Comparison of ENCODE assay signal across 1 cellular context in the genomic region with DNA sequence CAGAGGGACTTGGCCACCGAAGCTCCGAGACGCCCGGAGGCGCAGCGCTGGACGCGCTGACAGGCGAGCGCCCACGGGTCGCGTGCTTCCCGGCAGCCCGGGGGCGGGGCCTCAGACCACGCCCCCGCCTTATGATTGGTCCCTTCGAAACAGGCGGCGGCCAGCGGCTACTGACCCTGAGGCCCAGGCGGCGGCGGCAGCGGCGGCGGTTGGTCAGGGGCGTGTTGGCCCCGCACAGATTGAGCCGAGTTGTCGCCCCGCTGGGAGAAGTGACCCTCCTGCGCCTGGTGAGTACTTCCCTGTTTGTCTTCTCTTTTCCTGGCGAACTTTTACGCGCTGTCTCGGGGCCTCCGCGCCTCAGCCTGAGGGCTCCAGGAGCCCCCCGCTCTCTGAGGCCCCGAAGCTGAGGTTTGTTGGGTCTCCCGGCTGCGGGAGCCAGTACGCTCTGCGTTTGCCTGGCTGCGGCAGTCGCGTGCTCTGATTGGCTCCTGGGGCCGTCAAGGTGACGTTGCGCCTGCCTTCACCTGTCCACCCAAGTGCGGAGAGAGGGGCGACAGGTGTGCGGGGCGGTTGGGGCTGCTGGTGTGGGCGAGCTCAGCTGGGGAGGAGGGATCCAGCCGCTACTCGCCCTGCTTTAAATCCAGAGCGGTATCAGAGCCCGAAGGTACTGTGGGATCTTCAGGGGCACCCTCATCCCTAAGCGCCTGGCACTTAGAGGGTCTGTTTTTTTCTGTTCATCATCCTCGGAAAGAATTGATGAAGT.
TF ChIP-seq lines count a peak whose summit lies in the region.

GAS2L3 (plus strand) TSS at position 186 of the 763 bp plus-strand sequence. CDS start 21,221 bp downstream, outside the sequence.

TF ChIP-seq in IMR-90, 13 proteins besides CTCF, POLR2A, EP300 and RAD21 (continued from another document):
- TF ChIP-seq MAFK (IDR thresholded peaks at IDR 0.05; ENCODE audit: low read depth, low read length) (no peak), RCOR1 (IDR thresholded peaks at IDR 0.05; ENCODE audit: insufficient replicate concordance, low read length) (no peak), MAZ (IDR thresholded peaks at IDR 0.05; ENCODE audit: borderline replicate concordance, low read depth, low read length) (no peak), CHD1 (IDR thresholded peaks at IDR 0.05; ENCODE audit: low read depth, low read length) (no peak), FOS (IDR thresholded peaks at IDR 0.05; ENCODE audit: low read depth, low read length) (no peak), NFE2L2 (IDR thresholded peaks at IDR 0.05; ENCODE audit: low read depth, low read length) (no peak)
